In genomic region chr5:746258-746761, GRCh38 we compare ENCODE assay signal across 2 cellular contexts.
TF ChIP-seq lines count a peak whose summit lies in the region.

No MANE protein-coding gene starts in this region.

TF ChIP-seq in GM23338, 12 proteins besides CTCF, POLR2A, EP300 and RAD21:
- TF ChIP-seq ZNF114 (CRISPR knock-in tag; IDR thresholded peaks at IDR 0.05) (no peak), POLR2AphosphoS5 (IDR thresholded peaks at IDR 0.05; ENCODE audit: low read depth) (no peak), CREB1 (CRISPR knock-in tag; IDR thresholded peaks at IDR 0.05; ENCODE audit: low read depth) (no peak), ZNF462 (CRISPR knock-in tag; IDR thresholded peaks at IDR 0.05) (no peak), EZH2 (IDR thresholded peaks at IDR 0.05; ENCODE audit: low read depth, unreplicated experiment) (no peak), ETS1 (IDR thresholded peaks at IDR 0.05) (no peak)

TF ChIP-seq in HepG2, 621 proteins besides CTCF, POLR2A, EP300 and RAD21:
- TF ChIP-seq ZNF331 (CRISPR knock-in tag; IDR thresholded peaks at IDR 0.05), result no peak
